Comparison of ENCODE assay signal across 7 cellular contexts in the genomic region with DNA sequence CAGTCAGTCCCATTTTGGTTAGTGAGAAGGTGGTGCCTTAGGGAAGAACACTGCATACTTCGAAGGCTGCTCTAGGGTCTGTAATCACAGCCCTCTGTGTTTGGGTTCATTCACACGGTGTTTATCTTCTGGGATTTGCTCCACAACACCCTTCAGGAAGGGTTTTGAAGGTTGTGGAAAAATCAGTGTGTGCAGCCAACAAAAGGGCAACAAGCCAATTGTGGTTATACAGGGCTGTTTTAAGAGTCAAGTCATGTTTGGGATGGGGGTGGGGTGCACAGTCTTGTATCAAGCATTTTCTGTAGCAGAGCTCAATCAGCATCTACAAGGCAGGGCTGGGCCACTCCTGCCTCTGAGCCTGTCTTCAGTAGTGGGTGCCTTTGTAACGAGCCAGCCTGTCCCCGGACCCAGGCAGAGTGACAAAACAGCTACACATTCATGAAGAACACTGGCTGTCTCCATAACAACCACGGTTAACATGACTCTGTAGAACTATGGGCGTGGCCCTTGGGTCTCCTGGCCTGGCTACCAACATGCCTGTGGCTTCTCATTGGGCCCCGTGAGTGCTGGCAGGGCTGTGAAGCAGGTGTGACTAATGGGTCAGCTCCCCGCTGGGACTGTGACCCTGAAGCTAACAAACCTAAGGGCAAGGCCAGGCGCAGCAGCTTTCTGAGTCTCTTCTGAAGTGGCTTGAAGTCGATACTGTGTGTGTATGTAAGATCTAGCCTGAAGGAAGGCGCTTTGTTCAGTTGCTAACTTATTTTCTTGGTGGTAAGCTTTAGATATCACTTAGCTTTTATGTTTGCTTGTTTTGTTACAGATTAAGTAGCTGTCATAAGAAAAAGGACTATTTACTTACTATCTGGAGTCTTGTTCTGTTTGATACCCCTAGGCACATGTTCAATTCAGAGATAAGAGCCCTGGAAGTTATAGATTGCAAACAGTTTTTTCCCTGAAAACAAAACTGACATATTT. TPM values are rescaled to one million over a fixed set of nuclear protein-coding genes. Genes with fewer than 3 reads are reported as not detected.
A peak's percentile ranks its signal among the peaks of the same experiment; 100 is the strongest.
DNase-seq lines count a peak whose midpoint lies in the region; ATAC-seq and TF ChIP-seq lines count a peak whose summit lies in the region.

No MANE protein-coding gene starts in this region.

- ATAC-seq in lower lobe of right lung (peak; percentile 98), HG03342 (IDR thresholded peaks at IDR 0.05; ENCODE audit: unreplicated experiment) (no peak), HG02763 (IDR thresholded peaks at IDR 0.05; ENCODE audit: unreplicated experiment) (no peak)

- H3K4me3 ChIP-seq in ectodermal cell (ENCODE audit: insufficient read depth, low read depth, low read length) (no peak overlapping the region), lower lobe of right lung (no peak overlapping the region)

- H3K36me3 ChIP-seq in ectodermal cell (ENCODE audit: control insufficient read depth, insufficient read depth, low read length), result no peaks in the 10 kb centered on the region
- H3K36me3 ChIP-seq in lower lobe of right lung, result no peaks in the 10 kb centered on the region

- H3K27me3 ChIP-seq in ectodermal cell (ENCODE audit: control insufficient read depth, insufficient read depth, low read length, poor library complexity, severe bottlenecking), result no peaks in the 10 kb centered on the region
- H3K27me3 ChIP-seq in lower lobe of right lung (ENCODE audit: low read depth), result no peaks in the 10 kb centered on the region

- 30 to 32% methylated on average over 11 of the region's 11 CpGs for WGBS in ectodermal cell, 2 experiments

- DNase-seq in HS-27A (ENCODE audit: low read depth), result peak; percentile 51
- peak; percentile 97 for DNase-seq in NCI-H774 (lab: John Stamatoyannopoulos, UW)
- peak; percentile 88 for DNase-seq in lower lobe of right lung
- DNase-seq in NCI-H82 treated with DMSO at 0.1 percent for 48 hours (lab: John Stamatoyannopoulos, UW; ENCODE audit: unreplicated experiment), result no peak

- TF ChIP-seq CTCF in lower lobe of right lung (IDR thresholded peaks at IDR 0.05), result no peak

- intact Hi-C loops in lower lobe of right lung (cut with DNase I), result no loop called here

- H3K27ac ChIP-seq in ectodermal cell (ENCODE audit: insufficient read depth, low read depth, low read length, poor library complexity, severe bottlenecking) (peak overlapping the region; percentile 84), lower lobe of right lung (peak overlapping the region; percentile 10)

- peaks cover 26% of the 10 kb centered on the region for H3K4me1 ChIP-seq in ectodermal cell (ENCODE audit: control insufficient read depth, insufficient read depth, low read length)
- H3K4me1 ChIP-seq in lower lobe of right lung, result no peaks in the 10 kb centered on the region

- H3K9me3 ChIP-seq in ectodermal cell (ENCODE audit: control insufficient read depth, low read length) (no peaks in the 10 kb centered on the region), lower lobe of right lung (no peaks in the 10 kb centered on the region)

RNA-seq across cellular contexts. Expression of a gene that starts 27.9 kb away (rescaled TPM):
- 130 TPM for polyA plus RNA-seq in ectodermal cell (2013, experiment 1 of 4)
- polyA plus RNA-seq in ectodermal cell (2013, experiment 2 of 4), result 133 TPM
- polyA plus RNA-seq in ectodermal cell (2013, experiment 3 of 4), result 98.2 TPM
- polyA plus RNA-seq in ectodermal cell (2013, experiment 4 of 4), result 115 TPM
- 16.7 TPM for total RNA-seq in lower lobe of right lung

Comparison
In these comparisons a context has a peak if more than half of its experiments do, and no peak if none do; other contexts are left out.
1. ATAC-seq: peak in lower lobe of right lung (2 of 2); none in HG03342 (single experiment) and HG02763 (single experiment).